ENCODE assay signal across 15 cellular contexts in genomic region chr17:351436-351713, GRCh38. TPM values are rescaled to one million over a fixed set of nuclear protein-coding genes. Genes with fewer than 3 reads are reported as not detected.
A peak's percentile ranks its signal among the peaks of the same experiment; 100 is the strongest.
DNase-seq lines count a peak whose midpoint lies in the region; ATAC-seq and TF ChIP-seq lines count a peak whose summit lies in the region.
"Had no signal": no experiment of that assay in that cellular context is flagged by ENCODE, and none has a peak within 500 bp of the region (broad histone marks: within the 10 kb centered on the region; RNA-seq: fewer than 3 reads in every experiment).

No MANE protein-coding gene starts in this region.

- peak overlapping the region; percentile 65 to 87 (median 81) for H3K4me2 ChIP-seq in BLaER1 treated with 17β-estradiol and CSF1 and Interleukin-3, amounts not matched to agents 10 nM and 100 nM
- H3K4me2 ChIP-seq in trophoblast cell (ENCODE audit: low read length), result no peak overlapping the region
- no peak overlapping the region for H3K4me2 ChIP-seq in H9 (ENCODE audit: insufficient read depth, insufficient read length, low read length)

- no peak overlapping the region for H4K5ac ChIP-seq in H9 (ENCODE audit: insufficient read length, low read depth, low read length)

- H3K36me3 Mint-ChIP-seq in WTC11 (peaks cover 9% of the 10 kb centered on the region), H9 (ENCODE audit: insufficient read depth in 1 of 3, low read depth in 3 of 3) (peaks cover under 1 to 8% (median under 1%) of the 10 kb centered on the region in 3 experiments), immature natural killer cell (peaks cover 0 to 10% (median 0%) of the 10 kb centered on the region in 3 donors)
- H3K36me3 Mint-ChIP-seq: naive thymus-derived CD8-positive, alpha-beta T cell had no signal

- H3K27ac ChIP-seq in BLaER1 treated with 17β-estradiol and CSF1 and Interleukin-3, amounts not matched to agents 10 nM and 100 nM, result peak overlapping the region in 10 of 11 experiments; percentile 71 to 86 (median 80); a peak in 20 of 22 replicates
- no peak overlapping the region for H3K27ac ChIP-seq in foreskin keratinocyte
- no peak overlapping the region for H3K27ac ChIP-seq in trophoblast cell (ENCODE audit: low read depth, low read length)
- H3K27ac ChIP-seq in coronary artery, result peak overlapping the region in 1 of 2 donors; percentile 83
- H3K27ac ChIP-seq in H9 (ENCODE audit: insufficient read length, low read depth, low read length), result no peak overlapping the region

- CTCF ChIA-PET in WTC11 (lab: Charles Lee), result interaction anchor here (1.4 kb wide), 1 partner anchor 349 kb away, joined by 4 read pairs; no protein-coding TSS in a partner anchor

- H2AK5ac ChIP-seq in trophoblast cell (ENCODE audit: low read length), result no peak overlapping the region
- no peak overlapping the region for H2AK5ac ChIP-seq in H9 (ENCODE audit: insufficient read length, low read length)

- H3K14ac ChIP-seq in trophoblast cell (ENCODE audit: low read length) (peak overlapping the region; percentile 10), H9 (ENCODE audit: insufficient read depth, low read length) (no peak overlapping the region; the same call in 1 of the 2 replicates)

- H4K8ac ChIP-seq in trophoblast cell (ENCODE audit: low read depth, low read length) (no peak overlapping the region), H9 (replicated peaks; ENCODE audit: insufficient read length, low read depth, low read length) (no peak overlapping the region)

- H3K9me3 Mint-ChIP-seq in WTC11, result peaks cover 10% of the 10 kb centered on the region
- H3K9me3 Mint-ChIP-seq in H9, result peaks cover 6 to 7% of the 10 kb centered on the region in 2 experiments
- H3K9me3 Mint-ChIP-seq in immature natural killer cell, result no peaks in the 10 kb centered on the region
- H3K9me3 Mint-ChIP-seq: naive thymus-derived CD8-positive, alpha-beta T cell had no signal

- no peak overlapping the region for H3K23ac ChIP-seq in trophoblast cell (ENCODE audit: low read length)
- no peak overlapping the region for H3K23ac ChIP-seq in H9 (ENCODE audit: insufficient read length, low read depth, low read length)

- peaks cover 6 to 28% (median 21%) of the 10 kb centered on the region in 11 experiments; a peak in 20 of 22 replicates for H3K9me3 ChIP-seq in BLaER1 treated with 17β-estradiol and CSF1 and Interleukin-3, amounts not matched to agents 10 nM and 100 nM (replicated peaks in 1 of 11)
- peaks cover 5% of the 10 kb centered on the region for H3K9me3 ChIP-seq in trophoblast cell (ENCODE audit: insufficient read depth, low read depth, low read length)
- H3K9me3 ChIP-seq in H9 (ENCODE audit: control insufficient read depth, low read depth, low read length), result no peaks in the 10 kb centered on the region

- no peak overlapping the region for H2BK15ac ChIP-seq in H9 (ENCODE audit: low read depth, low read length)

- no peak overlapping the region for H3T11ph ChIP-seq in H9 (ENCODE audit: low read length)

- H3K23me2 ChIP-seq in H9 (ENCODE audit: insufficient read length, low read depth, low read length, poor library complexity, severe bottlenecking), result no peaks in the 10 kb centered on the region

- no peak for TF ChIP-seq CTCF in WTC11 (IDR thresholded peaks at IDR 0.05)
- no peak for TF ChIP-seq CTCF in foreskin keratinocyte (conservative IDR thresholded peaks at IDR 0.05)
- TF ChIP-seq CTCF in coronary artery (IDR thresholded peaks at IDR 0.05), result no peak
- no peak for TF ChIP-seq CTCF in H9 (conservative IDR thresholded peaks at IDR 0.05)

- H4K91ac ChIP-seq in trophoblast cell (ENCODE audit: low read depth, low read length), result peak overlapping the region; percentile 64
- H4K91ac ChIP-seq in H9 (ENCODE audit: insufficient read length, low read depth, low read length), result no peak overlapping the region

- 0 out of 22 replicates have a peak, but pooled peaks cover 0 to under 1% (median 0%) of the 10 kb centered on the region in 11 experiments for H3K36me3 ChIP-seq in BLaER1 treated with 17β-estradiol and CSF1 and Interleukin-3, amounts not matched to agents 10 nM and 100 nM
- H3K36me3 ChIP-seq in trophoblast cell (ENCODE audit: control insufficient read depth in 1 of 2, insufficient read depth in 2 of 2, low read length in 2 of 2), result no peaks in the 10 kb centered on the region

- H3K4ac ChIP-seq in trophoblast cell (ENCODE audit: low read depth, low read length) (no peak overlapping the region), H9 (ENCODE audit: low read depth, low read length) (no peak overlapping the region)

- POLR2A ChIA-PET in WTC11 (lab: Charles Lee), result no interaction called here

- DNase-seq in WTC11 (ENCODE audit: low spot score), result no peak
- peak; percentile 66 to 78 for DNase-seq in foreskin keratinocyte
- no peak for DNase-seq in trophoblast cell
- DNase-seq in NK-92 treated with Interleukin-12 subunit alpha and Interleukin-12 subunit beta, amount 100 ng/mL, for 24 hours (lab: John Stamatoyannopoulos, UW), result no peak
- no peak for DNase-seq in coronary artery (ENCODE audit: low spot score)
- DNase-seq in H9, result no peak
- DNase-seq in immature natural killer cell, result no peak
- DNase-seq: activated CD4-positive, CD25-positive, alpha-beta regulatory T cell treated with anti-CD3 and anti-CD28 coated beads, Interleukin-2, amount 50 U/mL, for 72 hours; activated T-cell treated with anti-CD3 and anti-CD28 coated beads, Interleukin-2, amount 50 U/mL, for 48 hours; HFFc6; naive thymus-derived CD8-positive, alpha-beta T cell; NCI-H1092 treated with DMSO at 0.1 percent for 48 hours; NCI-H526; stimulated activated CD4-positive, alpha-beta T cell treated with anti-CD3 and anti-CD28 coated beads, Interleukin-15, amount 100 ng/mL, for 24 hours had no signal

- H4K20me1 ChIP-seq in BLaER1 treated with 17β-estradiol and CSF1 and Interleukin-3, amounts not matched to agents 10 nM and 100 nM, result no peaks in the 10 kb centered on the region
- H4K20me1 ChIP-seq in H9 (ENCODE audit: control insufficient read depth, insufficient read depth, insufficient read length), result no peaks in the 10 kb centered on the region

- H3K27ac Mint-ChIP-seq in WTC11 (peak overlapping the region; percentile 11; the same call in 1 of the 2 replicates), H9 (no peak overlapping the region; a peak in 1 of 7 replicates), immature natural killer cell (peak overlapping the region in 1 of 6 donors; percentile 54)
- H3K27ac Mint-ChIP-seq: HFFc6 had no signal

- H3K79me1 ChIP-seq in trophoblast cell (ENCODE audit: low read length), result peaks cover 12% of the 10 kb centered on the region
- H3K79me1 ChIP-seq in H9 (ENCODE audit: insufficient read depth, low read depth, low read length, poor library complexity, severe bottlenecking), result no peaks in the 10 kb centered on the region

- peaks cover 66 to 85% (median 78%) of the 10 kb centered on the region in 10 experiments for H3K4me1 ChIP-seq in BLaER1 treated with 17β-estradiol and CSF1 and Interleukin-3, amounts not matched to agents 10 nM and 100 nM
- H3K4me1 ChIP-seq in foreskin keratinocyte (peaks cover 10% of the 10 kb centered on the region), trophoblast cell (ENCODE audit: control insufficient read depth in 1 of 2, insufficient read depth in 2 of 2, low read length in 2 of 2) (peaks cover 15 to 20% of the 10 kb centered on the region in 2 experiments), H9 (ENCODE audit: insufficient read depth, low read length) (no peaks in the 10 kb centered on the region)

- no peaks in the 10 kb centered on the region for H3K79me2 ChIP-seq in trophoblast cell (ENCODE audit: control insufficient read depth, insufficient read depth, low read length, poor library complexity)
- no peaks in the 10 kb centered on the region for H3K79me2 ChIP-seq in H9 (ENCODE audit: insufficient read depth, low read length)

- H2BK120ac ChIP-seq in trophoblast cell (ENCODE audit: insufficient read depth, low read length, poor library complexity) (no peak overlapping the region), H9 (ENCODE audit: low read depth, low read length, poor library complexity, severe bottlenecking) (no peak overlapping the region)

- peaks cover 17% of the 10 kb centered on the region for H3K4me1 Mint-ChIP-seq in WTC11
- peaks cover 23 to 30% of the 10 kb centered on the region in 2 experiments for H3K4me1 Mint-ChIP-seq in H9
- peaks cover 5% of the 10 kb centered on the region in 2 donors for H3K4me1 Mint-ChIP-seq in immature natural killer cell

- no peak for ATAC-seq in WTC11
- peak; percentile 30 for ATAC-seq in foreskin keratinocyte
- ATAC-seq: naive thymus-derived CD8-positive, alpha-beta T cell had no signal

- H2BK5ac ChIP-seq in trophoblast cell (ENCODE audit: low read depth, low read length, poor library complexity) (no peak overlapping the region), H9 (ENCODE audit: insufficient read length, low read length) (no peak overlapping the region)

- H2BK20ac ChIP-seq in H9 (ENCODE audit: low read depth, low read length, poor library complexity, severe bottlenecking), result no peak overlapping the region

- H4K12ac ChIP-seq in trophoblast cell (ENCODE audit: low read depth, low read length), result no peak overlapping the region

- H2AFZ ChIP-seq in trophoblast cell (ENCODE audit: insufficient read depth, low read length, poor library complexity), result no peak overlapping the region
- H2AFZ ChIP-seq in H9 (ENCODE audit: low read length), result no peak overlapping the region

- peak overlapping the region in 8 of 11 experiments; percentile 30 to 73 (median 57); a peak in 13 of 22 replicates for H3K9ac ChIP-seq in BLaER1 treated with 17β-estradiol and CSF1 and Interleukin-3, amounts not matched to agents 10 nM and 100 nM
- no peak overlapping the region for H3K9ac ChIP-seq in trophoblast cell (ENCODE audit: low read length)
- H3K9ac ChIP-seq in H9 (ENCODE audit: extremely low read depth, insufficient read length, low read length), result no peak overlapping the region

- H3K18ac ChIP-seq in trophoblast cell (ENCODE audit: low read length) (no peak overlapping the region), H9 (ENCODE audit: insufficient read length, low read depth, low read length) (no peak overlapping the region)

- no peak overlapping the region for H3K56ac ChIP-seq in H9 (ENCODE audit: insufficient read length, low read depth, low read length)

- H2BK12ac ChIP-seq in trophoblast cell (ENCODE audit: low read length), result no peak overlapping the region
- H2BK12ac ChIP-seq in H9 (ENCODE audit: insufficient read length, low read depth, low read length), result no peak overlapping the region

- WGBS in trophoblast cell (ENCODE audit: extremely low coverage, insufficient coverage, insufficient read length), result 100% methylated on average over 4 of the region's 6 CpGs
- 100% methylated on average over 4 of the region's 6 CpGs for WGBS in H9 (ENCODE audit: extremely low coverage, insufficient read length, low lambda C conversion rate)

- H3K4me3 Mint-ChIP-seq in WTC11, result no peak overlapping the region
- H3K4me3 Mint-ChIP-seq in H9, result no peak overlapping the region
- no peak overlapping the region for H3K4me3 Mint-ChIP-seq in immature natural killer cell
- H3K4me3 Mint-ChIP-seq: HFFc6; naive thymus-derived CD8-positive, alpha-beta T cell had no signal

- H3K27me3 Mint-ChIP-seq in WTC11 (ENCODE audit: low read depth) (no peaks in the 10 kb centered on the region), H9 (ENCODE audit: low read depth) (no peaks in the 10 kb centered on the region; the same call in 1 of the 2 replicates), immature natural killer cell (ENCODE audit: low read depth in 3 of 3) (peaks cover 0 to 4% (median 1%) of the 10 kb centered on the region in 3 donors)
- H3K27me3 Mint-ChIP-seq: naive thymus-derived CD8-positive, alpha-beta T cell had no signal

- no peaks in the 10 kb centered on the region for H3K27me3 ChIP-seq in BLaER1 treated with 17β-estradiol and CSF1 and Interleukin-3, amounts not matched to agents 10 nM and 100 nM
- H3K27me3 ChIP-seq in foreskin keratinocyte (no peaks in the 10 kb centered on the region), trophoblast cell (ENCODE audit: insufficient read depth, low read length) (no peaks in the 10 kb centered on the region), H9 (ENCODE audit: insufficient read depth, low read length) (no peaks in the 10 kb centered on the region)

- H3K4me3 ChIP-seq in BLaER1 treated with 17β-estradiol and CSF1 and Interleukin-3, amounts not matched to agents 10 nM and 100 nM, result peak overlapping the region in 2 of 10 experiments; percentile 6 to 33; a peak in 2 of 20 replicates
- H3K4me3 ChIP-seq in trophoblast cell (ENCODE audit: low read depth, low read length) (peak overlapping the region; percentile 16), coronary artery (no peak overlapping the region)

RNA-seq across cellular contexts. Expression of gene RPH3AL, which starts 1.2 kb away (rescaled TPM):
- total RNA-seq in WTC11 (2021) (2.0 to 4.6 TPM (median 3.7 TPM) in 3 replicates), foreskin keratinocyte (0.41 and 0.60 TPM in 2 replicates), H9 (2021) (2.3 and 3.0 TPM in 2 replicates)
- polyA plus RNA-seq in foreskin keratinocyte (0.46 and 0.49 TPM in 2 replicates), immature natural killer cell (10 to 100 TPM in 1 of 3 donors, 1 to 10 TPM in 2; 4.2 to 10.3 (median 4.5) TPM)
- 1.7 and 1.8 TPM in 2 replicates for polyA plus RNA-seq in trophoblast cell (2013)

Comparison
In these comparisons a context has a peak if more than half of its experiments do, and no peak if none do; other contexts are left out.
1. H3K27ac ChIP-seq: peak in BLaER1 treated with 17β-estradiol and CSF1 and Interleukin-3, amounts not matched to agents 10 nM and 100 nM (10 of 11); none in foreskin keratinocyte (single experiment), trophoblast cell (single experiment) and H9 (single experiment).
2. H3K4me2 ChIP-seq: peak in BLaER1 treated with 17β-estradiol and CSF1 and Interleukin-3, amounts not matched to agents 10 nM and 100 nM (11 of 11); none in trophoblast cell (single experiment) and H9 (single experiment).
3. H3K9ac ChIP-seq: peak in BLaER1 treated with 17β-estradiol and CSF1 and Interleukin-3, amounts not matched to agents 10 nM and 100 nM (8 of 11); none in trophoblast cell (single experiment) and H9 (single experiment).
4. DNase-seq: peak in foreskin keratinocyte (2 of 2); none in WTC11 (single experiment), trophoblast cell (0 of 2), NK-92 treated with Interleukin-12 subunit alpha and Interleukin-12 subunit beta, amount 100 ng/mL, for 24 hours (single experiment), coronary artery (single experiment), H9 (single experiment) and immature natural killer cell (0 of 3).